32 cellular contexts compared by ENCODE assay signal in the genomic region with DNA sequence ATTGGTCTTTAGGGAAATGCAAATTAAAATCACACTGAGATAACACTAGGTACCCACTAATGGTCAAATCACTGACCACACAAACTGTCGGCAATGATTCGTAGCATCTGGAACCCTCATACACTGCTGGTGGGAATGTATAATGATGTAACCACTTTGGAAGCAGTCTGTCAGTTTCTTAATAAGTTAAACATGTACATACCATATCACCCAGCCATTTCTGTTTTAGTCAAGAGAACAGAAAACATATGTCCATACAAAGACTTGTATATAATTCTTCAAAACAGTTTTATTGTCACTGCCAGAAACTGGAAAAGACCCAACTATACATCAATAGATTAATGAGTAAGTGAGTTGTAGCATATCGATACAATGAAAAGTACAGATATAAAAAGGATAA.
"Had no signal": no experiment of that assay in that cellular context is flagged by ENCODE, and none has a peak within 500 bp of the region (broad histone marks: within the 10 kb centered on the region; RNA-seq: fewer than 3 reads in every experiment).

No MANE protein-coding gene starts in this region.

- H3K27me3 Mint-ChIP-seq: activated CD4-positive, alpha-beta memory T cell treated with anti-CD3 and anti-CD28 coated beads for 36 hours; activated CD4-positive, alpha-beta T cell treated with anti-CD3 and anti-CD28 coated beads for 36 hours; activated CD4-positive, alpha-beta T cell treated with anti-CD3 and anti-CD28 coated beads, Interleukin-2, amount 10 ng/mL, durations not matched to agents 24 days and 14 days; activated CD8-positive, alpha-beta memory T cell treated with anti-CD3 and anti-CD28 coated beads, Interleukin-2, amount 10 ng/mL, durations not matched to agents 7 days and 5 days; activated naive CD4-positive, alpha-beta T cell treated with anti-CD3 and anti-CD28 coated beads, Interleukin-2, amount 50 U/mL, for 24 hours; activated naive CD8-positive, alpha-beta T cell treated with anti-CD3 and anti-CD28 coated beads for 36 hours; activated naive CD8-positive, alpha-beta T cell treated with anti-CD3 and anti-CD28 coated beads, Interleukin-2, amount 50 U/mL, for 24 hours had no signal

- H3K36me3 ChIP-seq: adrenal gland, breast epithelium, cardiac muscle cell, colonic mucosa, gastrocnemius medialis, heart right ventricle had no signal

- H3K36me3 Mint-ChIP-seq: activated CD4-positive, alpha-beta memory T cell treated with anti-CD3 and anti-CD28 coated beads for 36 hours; activated CD8-positive, alpha-beta memory T cell treated with anti-CD3 and anti-CD28 coated beads, Interleukin-2, amount 10 ng/mL, durations not matched to agents 7 days and 5 days; activated naive CD4-positive, alpha-beta T cell treated with anti-CD3 and anti-CD28 coated beads, Interleukin-2, amount 50 U/mL, for 24 hours; activated naive CD8-positive, alpha-beta T cell treated with anti-CD3 and anti-CD28 coated beads for 36 hours; brain had no signal

- H3K27me3 ChIP-seq: adrenal gland, breast epithelium, cardiac muscle cell, colonic mucosa, foreskin keratinocyte, gastrocnemius medialis, heart right ventricle had no signal

- H3K27ac Mint-ChIP-seq: activated CD4-positive, alpha-beta memory T cell treated with anti-CD3 and anti-CD28 coated beads for 36 hours; activated CD4-positive, alpha-beta T cell treated with anti-CD3 and anti-CD28 coated beads for 36 hours; activated CD4-positive, alpha-beta T cell treated with anti-CD3 and anti-CD28 coated beads, Interleukin-2, amount 10 ng/mL, durations not matched to agents 24 days and 14 days; activated CD8-positive, alpha-beta memory T cell treated with anti-CD3 and anti-CD28 coated beads, Interleukin-2, amount 10 ng/mL, durations not matched to agents 7 days and 5 days; activated CD8-positive, alpha-beta T cell treated with anti-CD3 and anti-CD28 coated beads, Interleukin-2, amount 10 ng/mL, durations not matched to agents 7 days and 5 days; activated naive CD4-positive, alpha-beta T cell treated with anti-CD3 and anti-CD28 coated beads for 36 hours; activated naive CD4-positive, alpha-beta T cell treated with anti-CD3 and anti-CD28 coated beads, Interleukin-2, amount 50 U/mL, for 24 hours; activated naive CD8-positive, alpha-beta T cell treated with anti-CD3 and anti-CD28 coated beads for 36 hours; activated naive CD8-positive, alpha-beta T cell treated with anti-CD3 and anti-CD28 coated beads, Interleukin-2, amount 50 U/mL, for 24 hours; activated T-helper 2 cell treated with anti-CD3 and anti-CD28 coated beads, Interferon-gamma antibody, Interleukin-2, Interleukin-4, amounts not matched to agents 10 μg/mL and 5 μg/mL and 100 μg/mL, durations not matched to agents 14 hours and 24 hours and 36 hours; brain had no signal

- H3K9me3 ChIP-seq: adrenal gland, breast epithelium, colonic mucosa, gastrocnemius medialis, heart right ventricle had no signal

- H3K4me1 Mint-ChIP-seq: activated CD4-positive, alpha-beta T cell treated with anti-CD3 and anti-CD28 coated beads for 36 hours; activated CD4-positive, alpha-beta T cell treated with anti-CD3 and anti-CD28 coated beads, Interleukin-2, amount 10 ng/mL, durations not matched to agents 24 days and 14 days; activated CD8-positive, alpha-beta memory T cell treated with anti-CD3 and anti-CD28 coated beads, Interleukin-2, amount 10 ng/mL, durations not matched to agents 7 days and 5 days; activated naive CD4-positive, alpha-beta T cell treated with anti-CD3 and anti-CD28 coated beads, Interleukin-2, amount 50 U/mL, for 24 hours; activated naive CD8-positive, alpha-beta T cell treated with anti-CD3 and anti-CD28 coated beads for 36 hours; activated naive CD8-positive, alpha-beta T cell treated with anti-CD3 and anti-CD28 coated beads, Interleukin-2, amount 50 U/mL, for 24 hours had no signal

- H3K4me3 ChIP-seq: adrenal gland, breast epithelium, cardiac muscle cell, colonic mucosa, gastrocnemius medialis, heart right ventricle had no signal

- H3K27ac ChIP-seq: adrenal gland, breast epithelium, cardiac muscle cell, colonic mucosa, foreskin keratinocyte, gastrocnemius medialis, heart right ventricle had no signal

- H3K4me1 ChIP-seq: adrenal gland, breast epithelium, colonic mucosa, foreskin keratinocyte, gastrocnemius medialis had no signal

- H3K4me3 Mint-ChIP-seq: activated CD4-positive, alpha-beta memory T cell treated with anti-CD3 and anti-CD28 coated beads for 36 hours; activated CD4-positive, alpha-beta T cell treated with anti-CD3 and anti-CD28 coated beads for 36 hours; activated CD4-positive, alpha-beta T cell treated with anti-CD3 and anti-CD28 coated beads, Interleukin-2, amount 10 ng/mL, durations not matched to agents 24 days and 14 days; activated CD8-positive, alpha-beta memory T cell treated with anti-CD3 and anti-CD28 coated beads, Interleukin-2, amount 10 ng/mL, durations not matched to agents 7 days and 5 days; activated CD8-positive, alpha-beta T cell treated with anti-CD3 and anti-CD28 coated beads, Interleukin-2, amount 10 ng/mL, durations not matched to agents 7 days and 5 days; activated naive CD4-positive, alpha-beta T cell treated with anti-CD3 and anti-CD28 coated beads for 36 hours; activated naive CD4-positive, alpha-beta T cell treated with anti-CD3 and anti-CD28 coated beads, Interleukin-2, amount 50 U/mL, for 24 hours; activated naive CD8-positive, alpha-beta T cell treated with anti-CD3 and anti-CD28 coated beads for 36 hours; activated naive CD8-positive, alpha-beta T cell treated with anti-CD3 and anti-CD28 coated beads, Interleukin-2, amount 50 U/mL, for 24 hours; activated T-helper 1 cell treated with anti-CD3 and anti-CD28 coated beads, Interleukin-12 subunit alpha, Interleukin-12 subunit beta, Interleukin-2, Interleukin-4 antibody, amounts not matched to agents 30 ng/mL and 10 ng/mL and 1 ng/mL, durations not matched to agents 14 hours and 24 hours and 36 hours; brain had no signal

- H3K9me3 Mint-ChIP-seq: activated CD4-positive, alpha-beta memory T cell treated with anti-CD3 and anti-CD28 coated beads for 36 hours; activated CD4-positive, alpha-beta T cell treated with anti-CD3 and anti-CD28 coated beads, Interleukin-2, amount 10 ng/mL, durations not matched to agents 24 days and 14 days; activated naive CD4-positive, alpha-beta T cell treated with anti-CD3 and anti-CD28 coated beads for 36 hours; activated naive CD8-positive, alpha-beta T cell treated with anti-CD3 and anti-CD28 coated beads, Interleukin-2, amount 50 U/mL, for 24 hours; activated T-helper 1 cell treated with anti-CD3 and anti-CD28 coated beads, Interleukin-12 subunit alpha, Interleukin-12 subunit beta, Interleukin-2, Interleukin-4 antibody, amounts not matched to agents 30 ng/mL and 10 ng/mL and 1 ng/mL, durations not matched to agents 14 hours and 24 hours and 36 hours; activated T-helper 2 cell treated with anti-CD3 and anti-CD28 coated beads, Interferon-gamma antibody, Interleukin-2, Interleukin-4, amounts not matched to agents 10 μg/mL and 5 μg/mL and 100 μg/mL, durations not matched to agents 14 hours and 24 hours and 36 hours had no signal

- DNase-seq: activated CD4-positive, alpha-beta memory T cell treated with anti-CD3 and anti-CD28 coated beads for 36 hours; activated CD4-positive, alpha-beta T cell treated with anti-CD3 and anti-CD28 coated beads for 36 hours; activated CD4-positive, alpha-beta T cell treated with anti-CD3 and anti-CD28 coated beads, Interleukin-2, amount 10 ng/mL, durations not matched to agents 24 days and 14 days; activated CD4-positive, CD25-positive, alpha-beta regulatory T cell; activated CD4-positive, CD25-positive, alpha-beta regulatory T cell treated with anti-CD3 and anti-CD28 coated beads, Interleukin-2, amount 50 U/mL, for 72 hours; activated CD8-positive, alpha-beta memory T cell treated with anti-CD3 and anti-CD28 coated beads, Interleukin-2, amount 10 ng/mL, durations not matched to agents 7 days and 5 days; activated CD8-positive, alpha-beta memory T cell treated with anti-CD3 and anti-CD28 coated beads, Interleukin-2, amount 50 U/mL, for 4 hours; activated CD8-positive, alpha-beta T cell treated with anti-CD3 and anti-CD28 coated beads, Interleukin-2, amount 10 ng/mL, durations not matched to agents 7 days and 5 days; activated effector memory CD4-positive, alpha-beta T cell treated with anti-CD3 and anti-CD28 coated beads, Interleukin-2, amount 50 U/mL, for 16 hours; activated naive CD4-positive, alpha-beta T cell treated with anti-CD3 and anti-CD28 coated beads for 36 hours; activated naive CD8-positive, alpha-beta T cell treated with anti-CD3 and anti-CD28 coated beads for 36 hours; activated naive CD8-positive, alpha-beta T cell treated with anti-CD3 and anti-CD28 coated beads, Interleukin-2, amount 50 U/mL, for 24 hours; activated T-cell treated with anti-CD3 and anti-CD28 coated beads, Interleukin-2, amount 50 U/mL, for 1 hour; activated T-cell treated with anti-CD3 and anti-CD28 coated beads, Interleukin-2, amount 50 U/mL, for 48 hours; adrenal gland; amygdala; aorta; central memory CD4-positive, alpha-beta T cell; cerebellar nuclear complex; colonic mucosa; effector CD8-positive, alpha-beta T cell; foreskin keratinocyte; gastrocnemius medialis; heart right ventricle; T-helper 2 cell had no signal

- ATAC-seq: activated CD4-positive, alpha-beta T cell treated with anti-CD3 and anti-CD28 coated beads for 36 hours; activated CD8-positive, alpha-beta memory T cell treated with anti-CD3 and anti-CD28 coated beads, Interleukin-2, amount 10 ng/mL, durations not matched to agents 7 days and 5 days; activated CD8-positive, alpha-beta T cell treated with anti-CD3 and anti-CD28 coated beads, Interleukin-2, amount 10 ng/mL, durations not matched to agents 7 days and 5 days; activated naive CD8-positive, alpha-beta T cell treated with anti-CD3 and anti-CD28 coated beads, Interleukin-2, amount 50 U/mL, for 24 hours; esophagus mucosa; foreskin keratinocyte; gastrocnemius medialis; heart right ventricle had no signal
